In genomic region chr16:10612649-10613179, GRCh38 we compare ENCODE assay signal across 24 cellular contexts. TPM values are rescaled to one million over a fixed set of nuclear protein-coding genes. Genes with fewer than 3 reads are reported as not detected.
DNase-seq lines count a peak whose midpoint lies in the region; ATAC-seq and TF ChIP-seq lines count a peak whose summit lies in the region.
"Had no signal": no experiment of that assay in that cellular context is flagged by ENCODE, and none has a peak within 500 bp of the region (broad histone marks: within the 10 kb centered on the region; RNA-seq: fewer than 3 reads in every experiment).

No MANE protein-coding gene starts in this region.

- H3K4me3 ChIP-seq in BLaER1: no peak overlapping the region
- no peak overlapping the region for H3K4me3 ChIP-seq in neuronal stem cell (ENCODE audit: low read length in 2 of 2)
- H3K4me3 ChIP-seq: A549, GM12878, HAP-1, PC-9, SK-N-MC had no signal

- H3K4me3 Mint-ChIP-seq in glutamatergic neuron (ENCODE audit: unreplicated experiment) (no peak overlapping the region), chondrocyte (ENCODE audit: unreplicated experiment) (no peak overlapping the region)
- H3K4me3 Mint-ChIP-seq: CD4-positive, alpha-beta T cell had no signal

- peaks cover 59% of the 10 kb centered on the region for H3K4me1 ChIP-seq in BLaER1
- H3K4me1 ChIP-seq in neuronal stem cell (ENCODE audit: control insufficient read depth in 2 of 2, insufficient read depth in 1 of 2, low read depth in 1 of 2, low read length in 2 of 2): peaks cover 11 to 13% of the 10 kb centered on the region in 2 donors

- ATAC-seq in GM21528 (IDR thresholded peaks at IDR 0.05; ENCODE audit: low FRiP score, unreplicated experiment): no peak
- ATAC-seq: A549 had no signal

- no peaks in the 10 kb centered on the region for H3K36me3 Mint-ChIP-seq in glutamatergic neuron (ENCODE audit: unreplicated experiment)
- no peaks in the 10 kb centered on the region for H3K36me3 Mint-ChIP-seq in chondrocyte (ENCODE audit: low read depth)

- H3K18ac ChIP-seq in neuronal stem cell (ENCODE audit: low read length): no peak overlapping the region

- WGBS in neuronal stem cell (ENCODE audit: extremely low coverage in 2 of 2, insufficient read length in 2 of 2, insufficient replicate concordance in 1 of 2), 2 donors: no CpG with 5 or more reads among the region's 6 CpGs

- DNase-seq in NCI-H524 treated with DMSO at 0.1 percent for 48 hours (lab: John Stamatoyannopoulos, UW) (peak; percentile 33), glutamatergic neuron (no peak), neuronal stem cell (ENCODE audit: low spot score) (no peak), chondrocyte (ENCODE audit: low spot score) (no peak), 8988T (no peak)
- no peak for DNase-seq in stimulated activated CD4-positive, alpha-beta T cell treated with anti-CD3 and anti-CD28 coated beads, Interleukin-4, amount 100 ng/mL, for 4 hours
- DNase-seq: CD4-positive, alpha-beta T cell; COR-L47; DND-41; NCI-H1694 treated with DMSO at 0.1 percent for 48 hours; NCI-H446; NCI-H69; PC-9; SHP77 treated with DMSO at 0.1 percent for 48 hours; SW 1271 had no signal

- H3K36me3 ChIP-seq in BLaER1: no peaks in the 10 kb centered on the region
- H3K36me3 ChIP-seq in neuronal stem cell (replicated peaks in 1 of 2; ENCODE audit: control insufficient read depth in 2 of 2, insufficient read depth in 2 of 2, low read length in 2 of 2): no peaks in the 10 kb centered on the region
- H3K36me3 ChIP-seq: HAP-1 had no signal

- H3K9me3 ChIP-seq in BLaER1: no peaks in the 10 kb centered on the region
- H3K9me3 ChIP-seq in neuronal stem cell (replicated peaks in 1 of 2; ENCODE audit: control insufficient read depth in 2 of 2, insufficient read depth in 1 of 2, low read depth in 1 of 2, low read length in 2 of 2): no peaks in the 10 kb centered on the region
- H3K9me3 ChIP-seq: A549, HAP-1 had no signal

- no peak overlapping the region for H4K91ac ChIP-seq in neuronal stem cell (ENCODE audit: low read depth, low read length, poor library complexity)

- peaks cover 19% of the 10 kb centered on the region for H3K4me1 Mint-ChIP-seq in glutamatergic neuron (ENCODE audit: low read depth, unreplicated experiment)
- H3K4me1 Mint-ChIP-seq in chondrocyte (ENCODE audit: low read depth): peaks cover 8% of the 10 kb centered on the region

- no peak overlapping the region for H2BK5ac ChIP-seq in neuronal stem cell (ENCODE audit: low read length)

- H3K27ac ChIP-seq in BLaER1 (peak overlapping the region; percentile 68; the same call in 1 of the 2 replicates), neuronal stem cell (replicated peaks; ENCODE audit: low read length) (no peak overlapping the region)
- H3K27ac ChIP-seq: A549, KMS-11, PC-9, RWPE1, SK-N-MC had no signal

- H4K20me1 ChIP-seq in BLaER1: no peaks in the 10 kb centered on the region

- peak overlapping the region; percentile 63 for H3K4me2 ChIP-seq in BLaER1
- no peak overlapping the region for H3K4me2 ChIP-seq in neuronal stem cell (ENCODE audit: insufficient read depth, low read length, poor library complexity, severe bottlenecking)
- H3K4me2 ChIP-seq: A549, KMS-11, PC-9 had no signal

- no peak overlapping the region for H2AFZ ChIP-seq in neuronal stem cell (ENCODE audit: low read length)
- H2AFZ ChIP-seq: PC-9 had no signal

- H2BK120ac ChIP-seq in neuronal stem cell (ENCODE audit: low read depth, low read length): peak overlapping the region; percentile 48

- H3K23ac ChIP-seq in neuronal stem cell (ENCODE audit: low read depth, low read length, poor library complexity): no peak overlapping the region

- no peak overlapping the region for H3K4ac ChIP-seq in neuronal stem cell (ENCODE audit: low read length)

- H3K27me3 ChIP-seq in BLaER1 (no peaks in the 10 kb centered on the region), neuronal stem cell (ENCODE audit: control insufficient read depth in 3 of 3, insufficient read depth in 3 of 3, low read depth in 1 of 3, low read length in 3 of 3) (peaks cover 0 to 27% (median 0%) of the 10 kb centered on the region in 3 experiments)

- H3K27me3 Mint-ChIP-seq in glutamatergic neuron (ENCODE audit: unreplicated experiment) (peaks cover 5% of the 10 kb centered on the region), chondrocyte (ENCODE audit: low read depth) (peaks cover 21% of the 10 kb centered on the region)

- peak overlapping the region; percentile 52 for H3K27ac Mint-ChIP-seq in glutamatergic neuron (ENCODE audit: unreplicated experiment)
- H3K27ac Mint-ChIP-seq in chondrocyte (ENCODE audit: unreplicated experiment): no peak overlapping the region
- H3K27ac Mint-ChIP-seq: B cell; CD4-positive, alpha-beta T cell had no signal

- no peak overlapping the region for H3K14ac ChIP-seq in neuronal stem cell (ENCODE audit: low read length)

- H4K8ac ChIP-seq in neuronal stem cell (ENCODE audit: low read depth, low read length): no peak overlapping the region

- H3K79me1 ChIP-seq in neuronal stem cell (ENCODE audit: low read depth, low read length): no peaks in the 10 kb centered on the region

- no peak overlapping the region for H2BK12ac ChIP-seq in neuronal stem cell (ENCODE audit: low read length)

- peak overlapping the region; percentile 76 for H2BK15ac ChIP-seq in neuronal stem cell (ENCODE audit: low read length)

- TF ChIP-seq CTCF in glutamatergic neuron (IDR thresholded peaks at IDR 0.05; ENCODE audit: partially characterized antibody, unreplicated experiment) (no peak), chondrocyte (IDR thresholded peaks at IDR 0.05) (no peak)

- no peak overlapping the region; the same call in 1 of the 2 replicates for H3K9ac ChIP-seq in BLaER1
- H3K9ac ChIP-seq in neuronal stem cell (ENCODE audit: low read depth, low read length, poor library complexity): no peak overlapping the region
- H3K9ac ChIP-seq: KMS-11 had no signal

- no peak overlapping the region for H2AK5ac ChIP-seq in neuronal stem cell (ENCODE audit: low read depth, low read length)

- H3K9me3 Mint-ChIP-seq in glutamatergic neuron (ENCODE audit: unreplicated experiment) (peaks cover 5% of the 10 kb centered on the region), chondrocyte (ENCODE audit: low read depth) (no peaks in the 10 kb centered on the region)
- H3K9me3 Mint-ChIP-seq: CD4-positive, alpha-beta T cell had no signal

RNA-seq across cellular contexts. Expression of gene EMP2, which starts 32.3 kb away (rescaled TPM):
- total RNA-seq in glutamatergic neuron (ENCODE audit: unreplicated experiment) (27.8 TPM), chondrocyte (8.1 to 14.6 TPM (median 11.9 TPM) in 3 replicates)
- 22.1 TPM for polyA plus RNA-seq in neuronal stem cell (2013, experiment 1 of 2)
- 23.3 TPM for polyA plus RNA-seq in neuronal stem cell (2013, experiment 2 of 2)
- total RNA-seq: B cell; CD4-positive, alpha-beta T cell had no signal
